ENCODE assay signal across 14 cellular contexts in genomic region chr1:243842154-243842553, GRCh38. TPM values are rescaled to one million over a fixed set of nuclear protein-coding genes. Genes with fewer than 3 reads are reported as not detected.
DNase-seq lines count a peak whose midpoint lies in the region; ATAC-seq, FAIRE-seq and TF ChIP-seq lines count a peak whose summit lies in the region.
"Had no signal": no experiment of that assay in that cellular context is flagged by ENCODE, and none has a peak within 500 bp of the region (broad histone marks: within the 10 kb centered on the region; RNA-seq: fewer than 3 reads in every experiment).

No MANE protein-coding gene starts in this region.

- no peaks in the 10 kb centered on the region for H3K27me3 Mint-ChIP-seq in CD8-positive, alpha-beta memory T cell
- H3K27me3 Mint-ChIP-seq in T-helper 2 cell treated with Interferon-gamma antibody and Interleukin-4, amounts not matched to agents 5 μg/mL and 100 μg/mL, for 36 hours (ENCODE audit: low read depth): peaks cover 7% of the 10 kb centered on the region

- H3K27ac Mint-ChIP-seq in CD8-positive, alpha-beta memory T cell: peak overlapping the region in 7 of 8 donors; percentile 47 to 96 (median 86)
- H3K27ac Mint-ChIP-seq in T-helper 2 cell treated with Interferon-gamma antibody and Interleukin-4, amounts not matched to agents 5 μg/mL and 100 μg/mL, for 36 hours: no peak overlapping the region

- TF ChIP-seq CTCF in smooth muscle cell (IDR thresholded peaks at IDR 0.05; ENCODE audit: borderline replicate concordance, insufficient read depth, poor library complexity, severe bottlenecking): no peak

- peaks cover 12% of the 10 kb centered on the region for H3F3A ChIP-seq in smooth muscle cell (ENCODE audit: low read depth)

- H3K27me3 ChIP-seq in CD8-positive, alpha-beta memory T cell (ENCODE audit: insufficient read depth, low read length, poor library complexity, severe bottlenecking): no peaks in the 10 kb centered on the region
- H3K27me3 ChIP-seq in smooth muscle cell (ENCODE audit: low read depth): no peaks in the 10 kb centered on the region
- H3K27me3 ChIP-seq: adrenal gland, cardiac muscle cell had no signal

- H3K9me3 Mint-ChIP-seq in CD8-positive, alpha-beta memory T cell: peaks cover 0 to 3% (median 2%) of the 10 kb centered on the region in 5 donors
- H3K9me3 Mint-ChIP-seq in T-helper 2 cell treated with Interferon-gamma antibody and Interleukin-4, amounts not matched to agents 5 μg/mL and 100 μg/mL, for 36 hours: peaks cover 2% of the 10 kb centered on the region

- CTCF ChIA-PET in CD8-positive, alpha-beta memory T cell (lab: Charles Lee): no interaction called here

- no peak overlapping the region for H3K27ac ChIP-seq in CD8-positive, alpha-beta memory T cell (ENCODE audit: low read depth, low read length)
- peak overlapping the region; percentile 69 for H3K27ac ChIP-seq in smooth muscle cell (ENCODE audit: low read depth)
- H3K27ac ChIP-seq: cardiac muscle cell had no signal

- H3K4me1 Mint-ChIP-seq in CD8-positive, alpha-beta memory T cell: peaks cover 59 to 86% (median 83%) of the 10 kb centered on the region in 3 donors
- peaks cover 29% of the 10 kb centered on the region for H3K4me1 Mint-ChIP-seq in T-helper 2 cell treated with Interferon-gamma antibody and Interleukin-4, amounts not matched to agents 5 μg/mL and 100 μg/mL, for 36 hours (ENCODE audit: low read depth)

- no peaks in the 10 kb centered on the region for H3K36me3 ChIP-seq in CD8-positive, alpha-beta memory T cell (ENCODE audit: insufficient read depth, low read length)
- H3K36me3 ChIP-seq in smooth muscle cell (ENCODE audit: low read depth): peaks cover 4% of the 10 kb centered on the region
- H3K36me3 ChIP-seq: adrenal gland, cardiac muscle cell had no signal

- peak overlapping the region in 3 of 7 donors; percentile 5 to 59 (median 37) for H3K4me3 Mint-ChIP-seq in CD8-positive, alpha-beta memory T cell
- H3K4me3 Mint-ChIP-seq in T-helper 2 cell treated with Interferon-gamma antibody and Interleukin-4, amounts not matched to agents 5 μg/mL and 100 μg/mL, for 36 hours: no peak overlapping the region

- H3K4me2 ChIP-seq in smooth muscle cell: no peak overlapping the region

- no peaks in the 10 kb centered on the region for H3K9me3 ChIP-seq in CD8-positive, alpha-beta memory T cell (ENCODE audit: low read length)
- H3K9me3 ChIP-seq in smooth muscle cell (replicated peaks; ENCODE audit: low read depth): peaks cover 2% of the 10 kb centered on the region

- H3K4me3 ChIP-seq in CD8-positive, alpha-beta memory T cell (ENCODE audit: low read length): no peak overlapping the region
- H3K4me3 ChIP-seq in smooth muscle cell: no peak overlapping the region
- H3K4me3 ChIP-seq: adrenal gland, cardiac muscle cell, PC-9 had no signal

- peak in 1 of 5 donors; percentile 15 for DNase-seq in CD8-positive, alpha-beta memory T cell
- DNase-seq in RCC 7860 (ENCODE audit: low spot score): no peak
- DNase-seq in dermis blood vessel endothelial cell: peak; percentile 42
- no peak for DNase-seq in smooth muscle cell (lab: John Stamatoyannopoulos, UW; ENCODE audit: unreplicated experiment)
- no peak for DNase-seq in NCI-H2196 treated with DMSO at 0.1 percent for 48 hours (lab: John Stamatoyannopoulos, UW; ENCODE audit: unreplicated experiment)
- no peak for DNase-seq in T-helper 2 cell treated with Interferon-gamma antibody and Interleukin-4, amounts not matched to agents 5 μg/mL and 100 μg/mL, for 36 hours (ENCODE audit: low spot score)
- DNase-seq: adrenal gland; effector CD8-positive, alpha-beta T cell; NCI-H1092 treated with DMSO at 0.1 percent for 48 hours; NCI-H526 treated with DMSO at 0.1 percent for 48 hours; PC-9 had no signal

- POLR2A ChIA-PET in CD8-positive, alpha-beta memory T cell (lab: Charles Lee): interaction anchor here (0.7 kb wide), 1 partner anchor 14 kb away, joined by 4 read pairs; no protein-coding TSS in a partner anchor

- H3K79me2 ChIP-seq in smooth muscle cell (ENCODE audit: low read depth): peaks cover 91% of the 10 kb centered on the region

- peak overlapping the region; percentile 13 for H3K9ac ChIP-seq in smooth muscle cell (ENCODE audit: low read depth)

- H3K4me1 ChIP-seq in CD8-positive, alpha-beta memory T cell (ENCODE audit: insufficient read depth, low read length): peaks cover 29% of the 10 kb centered on the region
- no peaks in the 10 kb centered on the region for H3K4me1 ChIP-seq in smooth muscle cell (ENCODE audit: low read depth)

- ATAC-seq in HG02970 (IDR thresholded peaks at IDR 0.05; ENCODE audit: low FRiP score, unreplicated experiment): no peak
- ATAC-seq: left lobe of liver had no signal

- FAIRE-seq in RCC 7860 (lab: Jason Lieb, UNC): peak; percentile 34

- WGBS in smooth muscle cell (ENCODE audit: low lambda C conversion rate): 96% methylated on average over 5 of the region's 5 CpGs

- peaks cover 68% of the 10 kb centered on the region for H4K20me1 ChIP-seq in smooth muscle cell (ENCODE audit: low read depth)

- H2AFZ ChIP-seq in smooth muscle cell (ENCODE audit: low read depth): no peak overlapping the region
- H2AFZ ChIP-seq: PC-9 had no signal

- H3K36me3 Mint-ChIP-seq in CD8-positive, alpha-beta memory T cell: peaks cover 1 to 12% (median 2%) of the 10 kb centered on the region in 3 donors
- peaks cover 7% of the 10 kb centered on the region for H3K36me3 Mint-ChIP-seq in T-helper 2 cell treated with Interferon-gamma antibody and Interleukin-4, amounts not matched to agents 5 μg/mL and 100 μg/mL, for 36 hours (ENCODE audit: low read depth)

RNA-seq across cellular contexts. Expression of gene AKT3, which starts 7.9 kb away (rescaled TPM):
- total RNA-seq in CD8-positive, alpha-beta memory T cell: 10 to 100 TPM; 47.3 to 49.6 TPM
- polyA plus RNA-seq in CD8-positive, alpha-beta memory T cell: 4.3 TPM
- total RNA-seq in dermis blood vessel endothelial cell: 86.4 and 87.5 TPM in 2 replicates
- 32.3 and 41.1 TPM in 2 replicates for total RNA-seq in smooth muscle cell
- 5.5 and 6.8 TPM in 2 replicates for polyA plus RNA-seq in smooth muscle cell
